Comparison of ENCODE assay signal across 8 cellular contexts in the genomic region with DNA sequence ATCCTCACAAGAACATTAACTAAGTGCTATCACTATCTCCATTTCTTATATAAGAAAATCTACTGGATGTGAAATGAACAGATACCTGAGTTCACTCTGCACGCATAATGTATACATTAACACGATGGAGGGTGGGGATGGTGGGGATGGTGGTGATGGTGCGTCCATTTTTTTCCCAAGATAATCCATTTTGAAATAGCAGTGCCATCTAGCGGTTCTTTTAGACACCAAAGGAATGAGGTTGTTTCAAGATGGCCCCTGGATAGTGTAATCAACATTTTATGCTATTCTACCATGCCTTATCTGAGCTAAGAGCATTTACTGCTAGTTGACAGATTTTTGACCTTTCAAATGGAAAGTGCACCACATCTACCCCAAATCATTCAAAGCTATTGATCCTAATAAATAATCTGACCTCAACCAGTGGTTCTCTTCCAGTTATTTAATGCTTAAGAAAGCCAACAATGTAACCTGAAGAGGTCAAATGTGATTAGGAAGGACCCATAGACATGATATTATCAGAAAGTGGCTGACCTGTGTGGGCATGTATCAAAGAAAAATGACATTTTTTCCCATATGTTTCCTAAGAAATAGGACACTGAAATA.
DNase-seq lines count a peak whose midpoint lies in the region; ATAC-seq and TF ChIP-seq lines count a peak whose summit lies in the region.

No MANE protein-coding gene starts in this region.

- H3K27me3 Mint-ChIP-seq in MCF 10A (ENCODE audit: insufficient read depth, unreplicated experiment): peaks cover 9% of the 10 kb centered on the region

- TF ChIP-seq CTCF in MCF 10A (IDR thresholded peaks at IDR 0.05; ENCODE audit: unreplicated experiment) (peak; percentile 67), breast epithelium (IDR thresholded peaks at IDR 0.05) (no peak), HL-60 (IDR thresholded peaks at IDR 0.05; ENCODE audit: insufficient read depth, low read length) (peak; percentile 21), kidney epithelial cell (IDR thresholded peaks at IDR 0.05; ENCODE audit: insufficient read depth, low read length, poor library complexity, severe bottlenecking) (peak; percentile 52), tibial artery (IDR thresholded peaks at IDR 0.05) (no peak)

- H3K4me1 ChIP-seq in breast epithelium: no peaks in the 10 kb centered on the region
- H3K4me1 ChIP-seq in tibial artery: no peaks in the 10 kb centered on the region

- peak; percentile 88 for ATAC-seq in SK-N-SH treated with all-trans-retinoic acid at 6 μM for 48 hours
- ATAC-seq in GM18517 (IDR thresholded peaks at IDR 0.05; ENCODE audit: unreplicated experiment): no peak
- no peak for ATAC-seq in GM19035 (IDR thresholded peaks at IDR 0.05; ENCODE audit: unreplicated experiment)

- no peaks in the 10 kb centered on the region for H3K36me3 ChIP-seq in breast epithelium
- no peaks in the 10 kb centered on the region for H3K36me3 ChIP-seq in kidney epithelial cell (ENCODE audit: control insufficient read depth, insufficient read depth, low read length)
- no peaks in the 10 kb centered on the region for H3K36me3 ChIP-seq in tibial artery

- H3K27ac ChIP-seq in breast epithelium: no peak overlapping the region
- no peak overlapping the region for H3K27ac ChIP-seq in HL-60 (replicated peaks)
- no peak overlapping the region for H3K27ac ChIP-seq in tibial artery

- POLR2A ChIA-PET in MCF 10A (lab: Yijun Ruan, JAX): interaction anchor here (0.6 to 1.0 kb wide), 2 partner anchors 84 to 1087 kb away, joined by 3 read pairs; no protein-coding TSS in a partner anchor

- no peaks in the 10 kb centered on the region for H3K9me3 ChIP-seq in breast epithelium
- no peaks in the 10 kb centered on the region for H3K9me3 ChIP-seq in tibial artery

- H3K9me3 Mint-ChIP-seq in MCF 10A (ENCODE audit: unreplicated experiment): no peaks in the 10 kb centered on the region

- no peaks in the 10 kb centered on the region for H3K36me3 Mint-ChIP-seq in MCF 10A (ENCODE audit: insufficient read depth, unreplicated experiment)

- no peak for TF ChIP-seq POLR2A in breast epithelium (IDR thresholded peaks at IDR 0.05)

- H3K4me1 Mint-ChIP-seq in MCF 10A (ENCODE audit: insufficient read depth, unreplicated experiment): no peaks in the 10 kb centered on the region

- peak; percentile 55 for DNase-seq in MCF 10A (ENCODE audit: unreplicated experiment)
- DNase-seq in breast epithelium (ENCODE audit: low spot score in 2 of 2): no peak
- peak in 1 of 2 experiments; percentile 2 for DNase-seq in HL-60 (ENCODE audit: low read depth in 1 of 2, low spot score in 1 of 2)
- no peak for DNase-seq in kidney epithelial cell (ENCODE audit: low read depth)
- DNase-seq in tibial artery: no peak

- H3K27ac Mint-ChIP-seq in MCF 10A (ENCODE audit: low read depth, unreplicated experiment): no peak overlapping the region

- CTCF ChIA-PET in MCF 10A (lab: Yijun Ruan, JAX): interaction anchor here (0.6 to 4.3 kb wide), 36 partner anchors 9 to 1510 kb away, joined by 3 to 44 read pairs (median 3); no protein-coding TSS in a partner anchor

- intact Hi-C loops in MCF 10A (cut with micrococcal nuclease) (loop anchor here (1.0 to 10.0 kb wide), 3 partner anchors 447 to 1511 kb away; no protein-coding TSS in a partner anchor), breast epithelium (cut with DNase I; ENCODE audit: low total_unique reads) (no loop called here), tibial artery (cut with DNase I; ENCODE audit: low total_unique reads) (no loop called here)

- H3K4me3 Mint-ChIP-seq in MCF 10A (ENCODE audit: unreplicated experiment): no peak overlapping the region

- H3K27me3 ChIP-seq in breast epithelium (no peaks in the 10 kb centered on the region), HL-60 (ENCODE audit: insufficient read depth, poor library complexity, severe bottlenecking) (no peaks in the 10 kb centered on the region), kidney epithelial cell (ENCODE audit: control insufficient read depth, insufficient read depth, low read length) (no peaks in the 10 kb centered on the region), tibial artery (no peaks in the 10 kb centered on the region)

- BruUV-seq in MCF 10A (replicated peaks; lab: Mats Ljungman, UMichigan): no TSS peak

- H3K4me3 ChIP-seq in breast epithelium: no peak overlapping the region
- H3K4me3 ChIP-seq in HL-60 (replicated peaks; ENCODE audit: insufficient read depth, low read length): no peak overlapping the region
- no peak overlapping the region for H3K4me3 ChIP-seq in kidney epithelial cell (ENCODE audit: low read depth, low read length)
- no peak overlapping the region for H3K4me3 ChIP-seq in tibial artery

TF ChIP-seq in SK-N-SH treated with all-trans-retinoic acid at 6 μM for 48 hours, 23 proteins besides CTCF, POLR2A, EP300 and RAD21:
- TF ChIP-seq, protein P1, sequence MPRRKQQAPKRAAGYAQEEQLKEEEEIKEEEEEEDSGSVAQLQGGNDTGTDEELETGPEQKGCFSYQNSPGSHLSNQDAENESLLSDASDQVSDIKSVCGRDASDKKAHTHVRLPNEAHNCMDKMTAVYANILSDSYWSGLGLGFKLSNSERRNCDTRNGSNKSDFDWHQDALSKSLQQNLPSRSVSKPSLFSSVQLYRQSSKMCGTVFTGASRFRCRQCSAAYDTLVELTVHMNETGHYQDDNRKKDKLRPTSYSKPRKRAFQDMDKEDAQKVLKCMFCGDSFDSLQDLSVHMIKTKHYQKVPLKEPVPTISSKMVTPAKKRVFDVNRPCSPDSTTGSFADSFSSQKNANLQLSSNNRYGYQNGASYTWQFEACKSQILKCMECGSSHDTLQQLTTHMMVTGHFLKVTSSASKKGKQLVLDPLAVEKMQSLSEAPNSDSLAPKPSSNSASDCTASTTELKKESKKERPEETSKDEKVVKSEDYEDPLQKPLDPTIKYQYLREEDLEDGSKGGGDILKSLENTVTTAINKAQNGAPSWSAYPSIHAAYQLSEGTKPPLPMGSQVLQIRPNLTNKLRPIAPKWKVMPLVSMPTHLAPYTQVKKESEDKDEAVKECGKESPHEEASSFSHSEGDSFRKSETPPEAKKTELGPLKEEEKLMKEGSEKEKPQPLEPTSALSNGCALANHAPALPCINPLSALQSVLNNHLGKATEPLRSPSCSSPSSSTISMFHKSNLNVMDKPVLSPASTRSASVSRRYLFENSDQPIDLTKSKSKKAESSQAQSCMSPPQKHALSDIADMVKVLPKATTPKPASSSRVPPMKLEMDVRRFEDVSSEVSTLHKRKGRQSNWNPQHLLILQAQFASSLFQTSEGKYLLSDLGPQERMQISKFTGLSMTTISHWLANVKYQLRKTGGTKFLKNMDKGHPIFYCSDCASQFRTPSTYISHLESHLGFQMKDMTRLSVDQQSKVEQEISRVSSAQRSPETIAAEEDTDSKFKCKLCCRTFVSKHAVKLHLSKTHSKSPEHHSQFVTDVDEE (CRISPR knock-in tag; IDR thresholded peaks at IDR 0.05): no peak
- TF ChIP-seq ESRRG (CRISPR knock-in tag; IDR thresholded peaks at IDR 0.05): no peak
- TF ChIP-seq, protein P2, sequence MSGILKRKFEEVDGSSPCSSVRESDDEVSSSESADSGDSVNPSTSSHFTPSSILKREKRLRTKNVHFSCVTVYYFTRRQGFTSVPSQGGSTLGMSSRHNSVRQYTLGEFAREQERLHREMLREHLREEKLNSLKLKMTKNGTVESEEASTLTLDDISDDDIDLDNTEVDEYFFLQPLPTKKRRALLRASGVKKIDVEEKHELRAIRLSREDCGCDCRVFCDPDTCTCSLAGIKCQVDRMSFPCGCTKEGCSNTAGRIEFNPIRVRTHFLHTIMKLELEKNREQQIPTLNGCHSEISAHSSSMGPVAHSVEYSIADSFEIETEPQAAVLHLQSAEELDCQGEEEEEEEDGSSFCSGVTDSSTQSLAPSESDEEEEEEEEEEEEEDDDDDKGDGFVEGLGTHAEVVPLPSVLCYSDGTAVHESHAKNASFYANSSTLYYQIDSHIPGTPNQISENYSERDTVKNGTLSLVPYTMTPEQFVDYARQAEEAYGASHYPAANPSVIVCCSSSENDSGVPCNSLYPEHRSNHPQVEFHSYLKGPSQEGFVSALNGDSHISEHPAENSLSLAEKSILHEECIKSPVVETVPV (CRISPR knock-in tag; IDR thresholded peaks at IDR 0.05): no peak
- no peak for TF ChIP-seq ZNF565 (CRISPR knock-in tag; conservative IDR thresholded peaks at IDR 0.05; ENCODE audit: low read depth)
- no peak for TF ChIP-seq GLIS3 (CRISPR knock-in tag; IDR thresholded peaks at IDR 0.05)
- no peak for TF ChIP-seq ZFP30 (CRISPR knock-in tag; IDR thresholded peaks at IDR 0.05)
- no peak for TF ChIP-seq ZC3H10 (CRISPR knock-in tag; IDR thresholded peaks at IDR 0.05)
- TF ChIP-seq ZNF8 (CRISPR knock-in tag; IDR thresholded peaks at IDR 0.05): no peak
- no peak for TF ChIP-seq ZNF70 (CRISPR knock-in tag; IDR thresholded peaks at IDR 0.05)

Comparison
In these comparisons a context has a peak if more than half of its experiments do, and no peak if none do; other contexts are left out.
1. CTCF ChIP-seq: peak in MCF 10A (single experiment), HL-60 (single experiment) and kidney epithelial cell (single experiment); none in breast epithelium (0 of 3) and tibial artery (0 of 2).